ENCODE assay signal across 9 cellular contexts in genomic region chr13:98143601-98144500, GRCh38. TPM values are rescaled to one million over a fixed set of nuclear protein-coding genes. Genes with fewer than 3 reads are reported as not detected.
DNase-seq lines count a peak whose midpoint lies in the region; ATAC-seq, FAIRE-seq and TF ChIP-seq lines count a peak whose summit lies in the region.
"Had no signal": no experiment of that assay in that cellular context is flagged by ENCODE, and none has a peak within 500 bp of the region (broad histone marks: within the 10 kb centered on the region; RNA-seq: fewer than 3 reads in every experiment).

No MANE protein-coding gene starts in this region.

- H3K27ac ChIP-seq in ACC112 (ENCODE audit: low read depth, low read length) (peak overlapping the region; percentile 7; the same call in 1 of the 2 replicates), MM.1S (ENCODE audit: low read length) (no peak overlapping the region), thymus (ENCODE audit: low read depth) (no peak overlapping the region)

- no peaks in the 10 kb centered on the region for H3K36me3 ChIP-seq in ACC112 (ENCODE audit: insufficient read depth, low read length)
- no peaks in the 10 kb centered on the region for H3K36me3 ChIP-seq in MM.1S (replicated peaks; ENCODE audit: insufficient read depth, low read length)
- no peaks in the 10 kb centered on the region for H3K36me3 ChIP-seq in bronchial epithelial cell (ENCODE audit: control insufficient read depth, insufficient read depth, low read length)
- H3K36me3 ChIP-seq in thymus (ENCODE audit: control insufficient read depth, insufficient read depth), result no peaks in the 10 kb centered on the region

- no peaks in the 10 kb centered on the region for H3K9me2 ChIP-seq in MM.1S (replicated peaks; ENCODE audit: insufficient read depth, low read length)

- TF ChIP-seq CTCF in MM.1S (IDR thresholded peaks at IDR 0.05; ENCODE audit: low read length) (no peak), bronchial epithelial cell (IDR thresholded peaks at IDR 0.05; ENCODE audit: insufficient read depth, low read length, severe bottlenecking) (no peak)

- H3K9me3 ChIP-seq in MM.1S (replicated peaks; ENCODE audit: insufficient read depth, low read length) (no peaks in the 10 kb centered on the region), thymus (ENCODE audit: control insufficient read depth) (no peaks in the 10 kb centered on the region)

- no peak overlapping the region; the same call in 1 of the 2 replicates for H3K9ac ChIP-seq in MM.1S (ENCODE audit: low read length)

- H3K27me3 ChIP-seq in ACC112 (ENCODE audit: insufficient read depth, low read length), result no peaks in the 10 kb centered on the region
- H3K27me3 ChIP-seq in MM.1S (replicated peaks; ENCODE audit: insufficient read depth, low read length), result 0 out of 2 replicates have a peak, but pooled peaks cover 4% of the 10 kb centered on the region
- no peaks in the 10 kb centered on the region for H3K27me3 ChIP-seq in bronchial epithelial cell (ENCODE audit: control insufficient read depth, insufficient read depth, low read length)
- peaks cover 45% of the 10 kb centered on the region for H3K27me3 ChIP-seq in thymus (ENCODE audit: control insufficient read depth, insufficient read depth)

- peak; percentile 9 for DNase-seq in MM.1S
- DNase-seq in bronchial epithelial cell (ENCODE audit: low read depth), result no peak
- peak; percentile 70 for DNase-seq in left kidney (ENCODE audit: low read depth, low spot score)

- peaks cover 21% of the 10 kb centered on the region for H3K4me1 ChIP-seq in ACC112 (ENCODE audit: control insufficient read depth, insufficient read depth, low read length, unreplicated experiment)
- no peaks in the 10 kb centered on the region; the same call in 1 of the 2 replicates for H3K4me1 ChIP-seq in MM.1S (ENCODE audit: low read length)
- peaks cover 2% of the 10 kb centered on the region for H3K4me1 ChIP-seq in thymus (ENCODE audit: control insufficient read depth, insufficient read depth, low read length)

- ATAC-seq in GM18511 (IDR thresholded peaks at IDR 0.05; ENCODE audit: unreplicated experiment) (peak; percentile 11), HG03175 (IDR thresholded peaks at IDR 0.05; ENCODE audit: unreplicated experiment) (no peak), HG03469 (IDR thresholded peaks at IDR 0.05; ENCODE audit: unreplicated experiment) (no peak)

- H2AFZ ChIP-seq in ACC112 (ENCODE audit: low read length, unreplicated experiment) (peak overlapping the region; percentile 87), MM.1S (ENCODE audit: low read length) (peak overlapping the region; percentile 45)

- H3K4me3 ChIP-seq in ACC112 (ENCODE audit: low read depth, low read length), result peak overlapping the region; percentile 86
- peak overlapping the region; percentile 57 for H3K4me3 ChIP-seq in MM.1S (ENCODE audit: low read length)
- peak overlapping the region; percentile 52 for H3K4me3 ChIP-seq in bronchial epithelial cell (ENCODE audit: low read depth, low read length)
- H3K4me3 ChIP-seq in thymus (ENCODE audit: low read length), result peak overlapping the region; percentile 51

- WGBS in thymus, result 2% methylated on average over 76 of the region's 76 CpGs

- no peaks in the 10 kb centered on the region for H4K20me1 ChIP-seq in MM.1S (ENCODE audit: insufficient read depth, low read length)

- peaks cover 36% of the 10 kb centered on the region for H3K79me2 ChIP-seq in ACC112 (ENCODE audit: control insufficient read depth, insufficient read depth, low read length, unreplicated experiment)
- H3K79me2 ChIP-seq in MM.1S (ENCODE audit: low read length), result peaks cover 14% of the 10 kb centered on the region

- no peaks in the 10 kb centered on the region for H3F3A ChIP-seq in MM.1S (ENCODE audit: insufficient read depth, low read length)

- peak overlapping the region; percentile 85 for H3K4me2 ChIP-seq in MM.1S (ENCODE audit: low read depth, low read length)

- no peak for FAIRE-seq in bronchial epithelial cell (lab: Jason Lieb, UNC)

RNA-seq across cellular contexts. Expression of gene FARP1, which starts 1.0 kb away (rescaled TPM):
- 10.6 and 11.1 TPM in 2 replicates for total RNA-seq in bronchial epithelial cell
- polyA plus RNA-seq in thymus, result 7.5 TPM

RNA-seq across cellular contexts. Expression of gene RNF113B, which starts 33.2 kb away (rescaled TPM):
- total RNA-seq in bronchial epithelial cell, result not detected in 2 replicates
- polyA plus RNA-seq in thymus, result not detected
- total RNA-seq: pulmonary artery endothelial cell had no signal
